In the genomic region with DNA sequence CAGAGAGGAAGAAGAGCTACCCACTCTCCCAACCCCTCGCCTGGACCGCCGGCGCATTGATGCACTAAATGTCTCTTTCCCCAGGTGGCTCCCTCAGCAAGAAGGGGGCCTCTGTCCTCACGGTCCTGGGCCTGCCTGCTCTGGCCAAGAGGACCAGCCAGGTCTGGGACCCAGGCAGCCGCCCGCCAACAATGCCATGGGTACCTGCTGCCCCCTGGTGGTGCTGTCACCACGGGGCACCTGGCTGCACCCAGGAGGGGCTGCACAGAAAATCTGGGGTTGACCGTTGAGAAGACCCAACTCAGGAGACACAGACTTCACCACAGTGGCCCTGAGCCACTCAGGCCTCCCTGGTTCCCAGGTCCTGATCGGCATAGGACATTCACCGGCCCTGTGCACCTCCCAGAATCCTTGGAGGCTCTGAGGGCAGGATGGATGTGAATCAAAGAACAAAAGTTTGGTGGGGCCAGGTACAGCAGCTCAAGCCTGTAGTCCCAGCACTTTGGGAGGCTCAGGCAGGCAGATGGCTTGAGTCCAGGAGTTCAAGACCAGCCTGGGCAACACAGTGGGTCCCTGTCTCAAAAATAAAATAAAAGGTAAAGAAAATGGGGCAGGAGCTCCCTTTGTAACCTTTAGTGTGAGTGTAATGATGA, we compare ENCODE assay signal across 8 cellular contexts. TPM values are rescaled to one million over a fixed set of nuclear protein-coding genes. Genes with fewer than 3 reads are reported as not detected.
DNase-seq lines count a peak whose midpoint lies in the region; ATAC-seq and FAIRE-seq lines count a peak whose summit lies in the region.

No MANE protein-coding gene starts in this region.

- POLR2A ChIA-PET in activated naive CD8-positive, alpha-beta T cell treated with anti-CD3 and anti-CD28 coated beads, Interleukin-2, amount 10 ng/mL, durations not matched to agents 7 days and 5 days (lab: Charles Lee), result interaction anchor here (1.5 to 2.4 kb wide), 4 partner anchors 31 to 213 kb away, joined by 3 to 12 read pairs (median 8); a partner anchor contains a TSS

- peaks cover 25% of the 10 kb centered on the region for H3K27me3 Mint-ChIP-seq in T-helper 1 cell treated with Interleukin-12 subunit alpha and Interleukin-12 subunit beta and Interleukin-4 antibody, amounts not matched to agents 30 μg/mL and 1 μg/mL, for 36 hours (ENCODE audit: low read depth)
- peaks cover 9% of the 10 kb centered on the region for H3K27me3 Mint-ChIP-seq in activated naive CD8-positive, alpha-beta T cell treated with anti-CD3 and anti-CD28 coated beads, Interleukin-2, amount 10 ng/mL, durations not matched to agents 7 days and 5 days

- H3K27ac Mint-ChIP-seq in T-helper 1 cell treated with Interleukin-12 subunit alpha and Interleukin-12 subunit beta and Interleukin-4 antibody, amounts not matched to agents 30 μg/mL and 1 μg/mL, for 36 hours, result no peak overlapping the region
- H3K27ac Mint-ChIP-seq in activated naive CD8-positive, alpha-beta T cell treated with anti-CD3 and anti-CD28 coated beads, Interleukin-2, amount 10 ng/mL, durations not matched to agents 7 days and 5 days, result no peak overlapping the region

- no peaks in the 10 kb centered on the region for H3K36me3 Mint-ChIP-seq in T-helper 1 cell treated with Interleukin-12 subunit alpha and Interleukin-12 subunit beta and Interleukin-4 antibody, amounts not matched to agents 30 μg/mL and 1 μg/mL, for 36 hours (ENCODE audit: low read depth)
- H3K36me3 Mint-ChIP-seq in activated naive CD8-positive, alpha-beta T cell treated with anti-CD3 and anti-CD28 coated beads, Interleukin-2, amount 10 ng/mL, durations not matched to agents 7 days and 5 days, result no peaks in the 10 kb centered on the region

- DNase-seq in MG63, result peak; percentile 62
- DNase-seq in activated naive CD8-positive, alpha-beta T cell treated with anti-CD3 and anti-CD28 coated beads, Interleukin-2, amount 10 ng/mL, durations not matched to agents 7 days and 5 days, result peak; percentile 88
- peak; percentile 84 for DNase-seq in left cardiac atrium
- DNase-seq in sciatic nerve (ENCODE audit: low spot score), result peak; percentile 91
- DNase-seq in GOT3 (lab: John Stamatoyannopoulos, UW), result no peak

- no peaks in the 10 kb centered on the region for H3K9me3 ChIP-seq in MG63

- peak overlapping the region; percentile 57 for H3K4me3 Mint-ChIP-seq in T-helper 1 cell treated with Interleukin-12 subunit alpha and Interleukin-12 subunit beta and Interleukin-4 antibody, amounts not matched to agents 30 μg/mL and 1 μg/mL, for 36 hours
- H3K4me3 Mint-ChIP-seq in activated naive CD8-positive, alpha-beta T cell treated with anti-CD3 and anti-CD28 coated beads, Interleukin-2, amount 10 ng/mL, durations not matched to agents 7 days and 5 days, result no peak overlapping the region

- no peaks in the 10 kb centered on the region for H3K27me3 ChIP-seq in MG63

- H3K4me3 ChIP-seq in MG63, result no peak overlapping the region

- no peaks in the 10 kb centered on the region for H3K4me1 Mint-ChIP-seq in T-helper 1 cell treated with Interleukin-12 subunit alpha and Interleukin-12 subunit beta and Interleukin-4 antibody, amounts not matched to agents 30 μg/mL and 1 μg/mL, for 36 hours (ENCODE audit: low read depth)
- peaks cover 1% of the 10 kb centered on the region for H3K4me1 Mint-ChIP-seq in activated naive CD8-positive, alpha-beta T cell treated with anti-CD3 and anti-CD28 coated beads, Interleukin-2, amount 10 ng/mL, durations not matched to agents 7 days and 5 days

- H3K36me3 ChIP-seq in MG63, result no peaks in the 10 kb centered on the region

- FAIRE-seq in G401.6 (lab: Jason Lieb, UNC), result peak; percentile 13

- no peaks in the 10 kb centered on the region for H3K9me3 Mint-ChIP-seq in T-helper 1 cell treated with Interleukin-12 subunit alpha and Interleukin-12 subunit beta and Interleukin-4 antibody, amounts not matched to agents 30 μg/mL and 1 μg/mL, for 36 hours
- no peaks in the 10 kb centered on the region for H3K9me3 Mint-ChIP-seq in activated naive CD8-positive, alpha-beta T cell treated with anti-CD3 and anti-CD28 coated beads, Interleukin-2, amount 10 ng/mL, durations not matched to agents 7 days and 5 days

- ATAC-seq in activated naive CD8-positive, alpha-beta T cell treated with anti-CD3 and anti-CD28 coated beads, Interleukin-2, amount 10 ng/mL, durations not matched to agents 7 days and 5 days (ENCODE audit: low read depth), result peak; percentile 38
- ATAC-seq in left cardiac atrium, result peak; percentile 55 to 69
- ATAC-seq in sciatic nerve, result peak; percentile 81
- ATAC-seq in HG02763 (IDR thresholded peaks at IDR 0.05; ENCODE audit: unreplicated experiment), result no peak

- intact Hi-C loops in left cardiac atrium (cut with DNase I), result loop anchor here (1.0 to 5.0 kb wide), 2 partner anchors 201 to 202 kb away; no protein-coding TSS in a partner anchor
- intact Hi-C loops in sciatic nerve (cut with DNase I), result loop anchor here (2.0 kb wide), 1 partner anchor 202 kb away; no protein-coding TSS in a partner anchor

RNA-seq across cellular contexts. Expression of a gene that starts 2.4 kb away (rescaled TPM):
- 17.3 and 22.8 TPM in 2 replicates for total RNA-seq in MG63 (2014; rRNA removed; shearing (Covaris generic); ENCODE audit: low replicate concordance)
- total RNA-seq in activated naive CD8-positive, alpha-beta T cell treated with anti-CD3 and anti-CD28 coated beads, Interleukin-2, amount 10 ng/mL, durations not matched to agents 7 days and 5 days, result 1 to 10 TPM; 4.7 to 6.4 TPM
- total RNA-seq in left cardiac atrium (1 to 10 TPM; 8.3 to 9.6 TPM), sciatic nerve (20.5 TPM)

RNA-seq across cellular contexts. Expression of a gene that starts 30.8 kb away (rescaled TPM):
- 7.8 and 18.6 TPM in 2 replicates for total RNA-seq in MG63 (2014; rRNA removed; shearing (Covaris generic); ENCODE audit: low replicate concordance)
- 10 to 100 TPM; 14.2 to 17.0 TPM for total RNA-seq in activated naive CD8-positive, alpha-beta T cell treated with anti-CD3 and anti-CD28 coated beads, Interleukin-2, amount 10 ng/mL, durations not matched to agents 7 days and 5 days
- total RNA-seq in left cardiac atrium (1 to 10 TPM; 7.0 to 7.9 TPM), sciatic nerve (16.4 TPM)
